ENCODE assay signal across 1 cellular context in genomic region chr16:83940157-83940556, GRCh38.
TF ChIP-seq lines count a peak whose summit lies in the region.

No MANE protein-coding gene starts in this region.

TF ChIP-seq in HepG2, 621 proteins besides CTCF, POLR2A, EP300 and RAD21:
- TF ChIP-seq JARID2 (CRISPR knock-in tag; IDR thresholded peaks at IDR 0.05; ENCODE audit: insufficient replicate concordance): no peak
- 0 out of 2 replicates have a peak, but pooled peaks have one; percentile 37 for TF ChIP-seq ZNF280B (CRISPR knock-in tag; IDR thresholded peaks at IDR 0.05; ENCODE audit: borderline replicate concordance)
- no peak for TF ChIP-seq ZFP36L1 (CRISPR knock-in tag; IDR thresholded peaks at IDR 0.05)
- no peak for TF ChIP-seq ZSCAN22 (CRISPR knock-in tag; IDR thresholded peaks at IDR 0.05)
- no peak for TF ChIP-seq ZBTB42 (CRISPR knock-in tag; IDR thresholded peaks at IDR 0.05)
- TF ChIP-seq SP1 (IDR thresholded peaks at IDR 0.05): no peak
- TF ChIP-seq SP1 (CRISPR knock-in tag; IDR thresholded peaks at IDR 0.05): no peak
- TF ChIP-seq ZNF737 (CRISPR knock-in tag; IDR thresholded peaks at IDR 0.05; ENCODE audit: borderline replicate concordance): 0 out of 2 replicates have a peak, but pooled peaks have one; percentile 39
- TF ChIP-seq ZNF572 (CRISPR knock-in tag; IDR thresholded peaks at IDR 0.05): 0 out of 2 replicates have a peak, but pooled peaks have one; percentile 51
- no peak for TF ChIP-seq ZNF558 (CRISPR knock-in tag; IDR thresholded peaks at IDR 0.05; ENCODE audit: borderline replicate concordance)
- TF ChIP-seq ATF6 (CRISPR knock-in tag; conservative IDR thresholded peaks at IDR 0.05): no peak
- TF ChIP-seq ZNF350 (CRISPR knock-in tag; IDR thresholded peaks at IDR 0.05; ENCODE audit: borderline replicate concordance, low read depth): no peak
- TF ChIP-seq TEAD3 (CRISPR knock-in tag; optimal IDR thresholded peaks at IDR 0.05; ENCODE audit: borderline replicate concordance): peak; percentile 52
- TF ChIP-seq KDM2A (CRISPR knock-in tag; IDR thresholded peaks at IDR 0.05; ENCODE audit: borderline replicate concordance, low read depth): 0 out of 2 replicates have a peak, but pooled peaks have one; percentile 19
